In genomic region chr1:201497935-201498509, GRCh38 we compare ENCODE assay signal across 1 cellular context.
TF ChIP-seq lines count a peak whose summit lies in the region.

No MANE protein-coding gene starts in this region.

TF ChIP-seq in IMR-90, 13 proteins besides CTCF, POLR2A, EP300 and RAD21:
- TF ChIP-seq FOS (IDR thresholded peaks at IDR 0.05; ENCODE audit: low read depth, low read length) (no peak), MAZ (IDR thresholded peaks at IDR 0.05; ENCODE audit: borderline replicate concordance, low read depth, low read length) (no peak), CEBPB (IDR thresholded peaks at IDR 0.05; ENCODE audit: low read depth, low read length) (no peak), SMC3 (IDR thresholded peaks at IDR 0.05; ENCODE audit: low read depth, low read length) (no peak), NFE2L2 (IDR thresholded peaks at IDR 0.05; ENCODE audit: low read depth, low read length) (no peak), BHLHE40 (IDR thresholded peaks at IDR 0.05; ENCODE audit: low read depth, low read length) (no peak), RFX5 (IDR thresholded peaks at IDR 0.05; ENCODE audit: low read depth, low read length) (no peak), CHD1 (IDR thresholded peaks at IDR 0.05; ENCODE audit: low read depth, low read length) (no peak)
- TF ChIP-seq, protein P1, sequence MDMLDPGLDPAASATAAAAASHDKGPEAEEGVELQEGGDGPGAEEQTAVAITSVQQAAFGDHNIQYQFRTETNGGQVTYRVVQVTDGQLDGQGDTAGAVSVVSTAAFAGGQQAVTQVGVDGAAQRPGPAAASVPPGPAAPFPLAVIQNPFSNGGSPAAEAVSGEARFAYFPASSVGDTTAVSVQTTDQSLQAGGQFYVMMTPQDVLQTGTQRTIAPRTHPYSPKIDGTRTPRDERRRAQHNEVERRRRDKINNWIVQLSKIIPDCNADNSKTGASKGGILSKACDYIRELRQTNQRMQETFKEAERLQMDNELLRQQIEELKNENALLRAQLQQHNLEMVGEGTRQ (IDR thresholded peaks at IDR 0.05; ENCODE audit: low read depth, low read length), result no peak
